Comparison of ENCODE assay signal across 1 cellular context in the genomic region with DNA sequence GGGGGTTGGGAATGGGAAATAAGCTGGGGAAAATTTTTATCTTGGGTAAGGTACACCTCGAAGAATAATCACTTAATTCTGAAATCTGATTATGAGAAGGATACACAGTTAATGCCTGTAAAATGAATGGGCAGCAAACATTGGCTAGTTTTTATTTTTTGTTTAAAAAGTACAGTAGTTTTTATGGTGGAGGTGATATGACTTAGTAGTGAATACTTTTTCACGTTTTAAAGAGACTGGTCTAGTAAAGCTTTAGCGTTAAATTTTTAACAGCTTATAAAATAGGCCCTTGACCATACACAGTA.
A peak's percentile ranks its signal among the peaks of the same experiment; 100 is the strongest.
TF ChIP-seq lines count a peak whose summit lies in the region.

No MANE protein-coding gene starts in this region.

TF ChIP-seq in K562, 482 proteins besides CTCF, POLR2A, EP300 and RAD21 (continued from another document and continues in another):
- TF ChIP-seq, protein P1, sequence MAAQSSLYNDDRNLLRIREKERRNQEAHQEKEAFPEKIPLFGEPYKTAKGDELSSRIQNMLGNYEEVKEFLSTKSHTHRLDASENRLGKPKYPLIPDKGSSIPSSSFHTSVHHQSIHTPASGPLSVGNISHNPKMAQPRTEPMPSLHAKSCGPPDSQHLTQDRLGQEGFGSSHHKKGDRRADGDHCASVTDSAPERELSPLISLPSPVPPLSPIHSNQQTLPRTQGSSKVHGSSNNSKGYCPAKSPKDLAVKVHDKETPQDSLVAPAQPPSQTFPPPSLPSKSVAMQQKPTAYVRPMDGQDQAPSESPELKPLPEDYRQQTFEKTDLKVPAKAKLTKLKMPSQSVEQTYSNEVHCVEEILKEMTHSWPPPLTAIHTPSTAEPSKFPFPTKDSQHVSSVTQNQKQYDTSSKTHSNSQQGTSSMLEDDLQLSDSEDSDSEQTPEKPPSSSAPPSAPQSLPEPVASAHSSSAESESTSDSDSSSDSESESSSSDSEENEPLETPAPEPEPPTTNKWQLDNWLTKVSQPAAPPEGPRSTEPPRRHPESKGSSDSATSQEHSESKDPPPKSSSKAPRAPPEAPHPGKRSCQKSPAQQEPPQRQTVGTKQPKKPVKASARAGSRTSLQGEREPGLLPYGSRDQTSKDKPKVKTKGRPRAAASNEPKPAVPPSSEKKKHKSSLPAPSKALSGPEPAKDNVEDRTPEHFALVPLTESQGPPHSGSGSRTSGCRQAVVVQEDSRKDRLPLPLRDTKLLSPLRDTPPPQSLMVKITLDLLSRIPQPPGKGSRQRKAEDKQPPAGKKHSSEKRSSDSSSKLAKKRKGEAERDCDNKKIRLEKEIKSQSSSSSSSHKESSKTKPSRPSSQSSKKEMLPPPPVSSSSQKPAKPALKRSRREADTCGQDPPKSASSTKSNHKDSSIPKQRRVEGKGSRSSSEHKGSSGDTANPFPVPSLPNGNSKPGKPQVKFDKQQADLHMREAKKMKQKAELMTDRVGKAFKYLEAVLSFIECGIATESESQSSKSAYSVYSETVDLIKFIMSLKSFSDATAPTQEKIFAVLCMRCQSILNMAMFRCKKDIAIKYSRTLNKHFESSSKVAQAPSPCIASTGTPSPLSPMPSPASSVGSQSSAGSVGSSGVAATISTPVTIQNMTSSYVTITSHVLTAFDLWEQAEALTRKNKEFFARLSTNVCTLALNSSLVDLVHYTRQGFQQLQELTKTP (IDR thresholded peaks at IDR 0.05; ENCODE audit: low read depth in 1 of 2, partially characterized antibody in 2 of 2): no peak
- TF ChIP-seq, protein P2, sequence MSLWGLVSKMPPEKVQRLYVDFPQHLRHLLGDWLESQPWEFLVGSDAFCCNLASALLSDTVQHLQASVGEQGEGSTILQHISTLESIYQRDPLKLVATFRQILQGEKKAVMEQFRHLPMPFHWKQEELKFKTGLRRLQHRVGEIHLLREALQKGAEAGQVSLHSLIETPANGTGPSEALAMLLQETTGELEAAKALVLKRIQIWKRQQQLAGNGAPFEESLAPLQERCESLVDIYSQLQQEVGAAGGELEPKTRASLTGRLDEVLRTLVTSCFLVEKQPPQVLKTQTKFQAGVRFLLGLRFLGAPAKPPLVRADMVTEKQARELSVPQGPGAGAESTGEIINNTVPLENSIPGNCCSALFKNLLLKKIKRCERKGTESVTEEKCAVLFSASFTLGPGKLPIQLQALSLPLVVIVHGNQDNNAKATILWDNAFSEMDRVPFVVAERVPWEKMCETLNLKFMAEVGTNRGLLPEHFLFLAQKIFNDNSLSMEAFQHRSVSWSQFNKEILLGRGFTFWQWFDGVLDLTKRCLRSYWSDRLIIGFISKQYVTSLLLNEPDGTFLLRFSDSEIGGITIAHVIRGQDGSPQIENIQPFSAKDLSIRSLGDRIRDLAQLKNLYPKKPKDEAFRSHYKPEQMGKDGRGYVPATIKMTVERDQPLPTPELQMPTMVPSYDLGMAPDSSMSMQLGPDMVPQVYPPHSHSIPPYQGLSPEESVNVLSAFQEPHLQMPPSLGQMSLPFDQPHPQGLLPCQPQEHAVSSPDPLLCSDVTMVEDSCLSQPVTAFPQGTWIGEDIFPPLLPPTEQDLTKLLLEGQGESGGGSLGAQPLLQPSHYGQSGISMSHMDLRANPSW (CRISPR knock-in tag; IDR thresholded peaks at IDR 0.05): no peak
- no peak for TF ChIP-seq SREBF2 (CRISPR knock-in tag; IDR thresholded peaks at IDR 0.05)
- TF ChIP-seq, protein P3, sequence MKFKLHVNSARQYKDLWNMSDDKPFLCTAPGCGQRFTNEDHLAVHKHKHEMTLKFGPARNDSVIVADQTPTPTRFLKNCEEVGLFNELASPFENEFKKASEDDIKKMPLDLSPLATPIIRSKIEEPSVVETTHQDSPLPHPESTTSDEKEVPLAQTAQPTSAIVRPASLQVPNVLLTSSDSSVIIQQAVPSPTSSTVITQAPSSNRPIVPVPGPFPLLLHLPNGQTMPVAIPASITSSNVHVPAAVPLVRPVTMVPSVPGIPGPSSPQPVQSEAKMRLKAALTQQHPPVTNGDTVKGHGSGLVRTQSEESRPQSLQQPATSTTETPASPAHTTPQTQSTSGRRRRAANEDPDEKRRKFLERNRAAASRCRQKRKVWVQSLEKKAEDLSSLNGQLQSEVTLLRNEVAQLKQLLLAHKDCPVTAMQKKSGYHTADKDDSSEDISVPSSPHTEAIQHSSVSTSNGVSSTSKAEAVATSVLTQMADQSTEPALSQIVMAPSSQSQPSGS (CRISPR knock-in tag; IDR thresholded peaks at IDR 0.05): no peak
- TF ChIP-seq, protein P4, sequence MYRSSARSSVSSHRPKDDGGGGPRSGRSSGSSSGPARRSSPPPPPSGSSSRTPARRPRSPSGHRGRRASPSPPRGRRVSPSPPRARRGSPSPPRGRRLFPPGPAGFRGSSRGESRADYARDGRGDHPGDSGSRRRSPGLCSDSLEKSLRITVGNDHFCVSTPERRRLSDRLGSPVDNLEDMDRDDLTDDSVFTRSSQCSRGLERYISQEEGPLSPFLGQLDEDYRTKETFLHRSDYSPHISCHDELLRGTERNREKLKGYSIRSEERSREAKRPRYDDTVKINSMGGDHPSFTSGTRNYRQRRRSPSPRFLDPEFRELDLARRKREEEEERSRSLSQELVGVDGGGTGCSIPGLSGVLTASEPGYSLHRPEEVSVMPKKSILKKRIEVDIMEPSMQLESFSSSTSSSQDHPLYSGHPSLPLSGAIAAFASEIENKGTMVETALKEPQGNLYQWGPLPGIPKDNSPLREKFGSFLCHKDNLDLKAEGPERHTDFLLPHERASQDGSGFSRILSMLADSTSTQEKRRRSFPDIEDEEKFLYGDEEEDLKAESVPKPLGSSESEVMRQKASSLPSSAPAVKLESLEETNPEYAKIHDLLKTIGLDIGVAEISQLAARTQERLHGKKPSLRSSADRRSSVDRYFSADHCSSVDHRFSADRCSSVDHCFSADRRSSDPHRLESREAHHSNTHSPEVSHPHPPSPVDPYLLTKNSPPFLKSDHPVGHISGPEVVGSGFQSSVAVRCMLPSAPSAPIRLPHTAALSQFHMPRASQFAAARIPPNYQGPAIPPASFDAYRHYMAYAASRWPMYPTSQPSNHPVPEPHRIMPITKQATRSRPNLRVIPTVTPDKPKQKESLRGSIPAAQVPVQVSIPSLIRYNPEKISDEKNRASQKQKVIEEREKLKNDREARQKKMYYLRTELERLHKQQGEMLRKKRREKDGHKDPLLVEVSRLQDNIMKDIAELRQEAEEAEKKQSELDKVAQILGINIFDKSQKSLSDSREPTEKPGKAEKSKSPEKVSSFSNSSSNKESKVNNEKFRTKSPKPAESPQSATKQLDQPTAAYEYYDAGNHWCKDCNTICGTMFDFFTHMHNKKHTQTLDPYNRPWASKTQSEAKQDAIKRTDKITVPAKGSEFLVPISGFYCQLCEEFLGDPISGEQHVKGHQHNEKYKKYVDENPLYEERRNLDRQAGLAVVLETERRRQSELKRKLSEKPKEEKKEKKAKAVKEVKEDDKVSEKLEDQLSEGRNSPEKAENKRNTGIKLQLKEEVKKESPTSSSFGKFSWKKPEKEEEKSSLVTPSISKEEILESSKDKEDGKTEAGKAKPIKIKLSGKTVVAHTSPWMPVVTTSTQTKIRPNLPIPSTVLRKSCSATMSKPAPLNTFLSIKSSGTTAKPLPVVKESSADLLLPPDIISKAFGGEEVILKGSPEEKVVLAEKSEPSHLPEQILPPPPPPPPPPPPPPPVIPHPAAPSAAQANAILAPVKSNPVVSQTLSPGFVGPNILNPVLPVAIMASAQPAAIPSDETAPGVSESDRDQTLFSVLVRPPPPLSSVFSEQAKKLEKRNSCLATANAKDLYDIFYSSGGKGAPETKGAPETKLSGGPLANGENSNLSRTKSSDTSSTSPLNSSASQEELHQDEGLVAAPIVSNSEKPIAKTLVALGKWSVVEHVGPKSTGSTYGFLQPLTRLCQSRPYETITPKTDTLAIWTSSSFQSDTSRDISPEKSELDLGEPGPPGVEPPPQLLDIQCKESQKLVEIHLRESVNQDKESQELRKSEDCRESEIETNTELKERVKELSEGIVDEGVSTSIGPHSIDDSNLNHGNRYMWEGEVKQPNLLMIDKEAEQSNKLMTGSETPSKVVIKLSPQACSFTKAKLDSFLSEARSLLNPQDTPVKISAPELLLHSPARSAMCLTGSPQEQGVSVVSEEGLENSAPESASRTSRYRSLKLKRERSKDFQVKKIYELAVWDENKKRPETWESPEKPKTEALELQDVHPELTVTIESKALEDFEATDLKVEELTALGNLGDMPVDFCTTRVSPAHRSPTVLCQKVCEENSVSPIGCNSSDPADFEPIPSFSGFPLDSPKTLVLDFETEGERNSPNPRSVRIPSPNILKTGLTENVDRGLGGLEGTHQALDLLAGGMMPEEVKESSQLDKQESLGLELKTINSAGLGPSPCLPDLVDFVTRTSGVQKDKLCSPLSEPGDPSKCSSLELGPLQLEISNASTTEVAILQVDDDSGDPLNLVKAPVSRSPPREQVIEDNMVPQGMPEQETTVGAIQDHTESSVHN (IDR thresholded peaks at IDR 0.05; ENCODE audit: borderline replicate concordance in 1 of 2, low read depth in 1 of 2): peak in 1 of 2 experiments; percentile 13; a peak in 1 of 4 replicates
- no peak; the same call in 1 of the 2 replicates for TF ChIP-seq DPF2 (IDR thresholded peaks at IDR 0.05)
- TF ChIP-seq, protein P5, sequence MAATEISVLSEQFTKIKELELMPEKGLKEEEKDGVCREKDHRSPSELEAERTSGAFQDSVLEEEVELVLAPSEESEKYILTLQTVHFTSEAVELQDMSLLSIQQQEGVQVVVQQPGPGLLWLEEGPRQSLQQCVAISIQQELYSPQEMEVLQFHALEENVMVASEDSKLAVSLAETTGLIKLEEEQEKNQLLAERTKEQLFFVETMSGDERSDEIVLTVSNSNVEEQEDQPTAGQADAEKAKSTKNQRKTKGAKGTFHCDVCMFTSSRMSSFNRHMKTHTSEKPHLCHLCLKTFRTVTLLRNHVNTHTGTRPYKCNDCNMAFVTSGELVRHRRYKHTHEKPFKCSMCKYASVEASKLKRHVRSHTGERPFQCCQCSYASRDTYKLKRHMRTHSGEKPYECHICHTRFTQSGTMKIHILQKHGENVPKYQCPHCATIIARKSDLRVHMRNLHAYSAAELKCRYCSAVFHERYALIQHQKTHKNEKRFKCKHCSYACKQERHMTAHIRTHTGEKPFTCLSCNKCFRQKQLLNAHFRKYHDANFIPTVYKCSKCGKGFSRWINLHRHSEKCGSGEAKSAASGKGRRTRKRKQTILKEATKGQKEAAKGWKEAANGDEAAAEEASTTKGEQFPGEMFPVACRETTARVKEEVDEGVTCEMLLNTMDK (IDR thresholded peaks at IDR 0.05; ENCODE audit: borderline replicate concordance, insufficient read depth, low read depth, low read length, poor library complexity, severe bottlenecking): no peak
- no peak for TF ChIP-seq TRIM24 (IDR thresholded peaks at IDR 0.05)
- 0 out of 2 replicates have a peak, but pooled peaks have one; percentile 15 for TF ChIP-seq ZNF175 (CRISPR knock-in tag; IDR thresholded peaks at IDR 0.05; ENCODE audit: low read depth)
- 0 out of 2 replicates have a peak, but pooled peaks have one; percentile 12 for TF ChIP-seq ARID2 (IDR thresholded peaks at IDR 0.05)
- TF ChIP-seq ZBTB7A (IDR thresholded peaks at IDR 0.05; ENCODE audit: borderline replicate concordance, control insufficient read depth, low read depth, low read length): no peak
- TF ChIP-seq CBX3 (IDR thresholded peaks at IDR 0.05; ENCODE audit: borderline replicate concordance in 1 of 2, low read length in 2 of 2): no peak
- TF ChIP-seq NFATC3 (IDR thresholded peaks at IDR 0.05): peak; percentile 4; the same call in 1 of the 2 replicates
- peak; percentile 71 for TF ChIP-seq CHD4 (IDR thresholded peaks at IDR 0.05; ENCODE audit: insufficient read depth, insufficient replicate concordance, low read depth, low read length, poor library complexity, severe bottlenecking)
- TF ChIP-seq, protein P6, sequence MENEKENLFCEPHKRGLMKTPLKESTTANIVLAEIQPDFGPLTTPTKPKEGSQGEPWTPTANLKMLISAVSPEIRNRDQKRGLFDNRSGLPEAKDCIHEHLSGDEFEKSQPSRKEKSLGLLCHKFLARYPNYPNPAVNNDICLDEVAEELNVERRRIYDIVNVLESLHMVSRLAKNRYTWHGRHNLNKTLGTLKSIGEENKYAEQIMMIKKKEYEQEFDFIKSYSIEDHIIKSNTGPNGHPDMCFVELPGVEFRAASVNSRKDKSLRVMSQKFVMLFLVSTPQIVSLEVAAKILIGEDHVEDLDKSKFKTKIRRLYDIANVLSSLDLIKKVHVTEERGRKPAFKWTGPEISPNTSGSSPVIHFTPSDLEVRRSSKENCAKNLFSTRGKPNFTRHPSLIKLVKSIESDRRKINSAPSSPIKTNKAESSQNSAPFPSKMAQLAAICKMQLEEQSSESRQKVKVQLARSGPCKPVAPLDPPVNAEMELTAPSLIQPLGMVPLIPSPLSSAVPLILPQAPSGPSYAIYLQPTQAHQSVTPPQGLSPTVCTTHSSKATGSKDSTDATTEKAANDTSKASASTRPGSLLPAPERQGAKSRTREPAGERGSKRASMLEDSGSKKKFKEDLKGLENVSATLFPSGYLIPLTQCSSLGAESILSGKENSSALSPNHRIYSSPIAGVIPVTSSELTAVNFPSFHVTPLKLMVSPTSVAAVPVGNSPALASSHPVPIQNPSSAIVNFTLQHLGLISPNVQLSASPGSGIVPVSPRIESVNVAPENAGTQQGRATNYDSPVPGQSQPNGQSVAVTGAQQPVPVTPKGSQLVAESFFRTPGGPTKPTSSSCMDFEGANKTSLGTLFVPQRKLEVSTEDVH (IDR thresholded peaks at IDR 0.05; ENCODE audit: low read depth, partially characterized antibody): peak; percentile 38
- no peak for TF ChIP-seq WHSC1 (IDR thresholded peaks at IDR 0.05; ENCODE audit: low read length)
- no peak for TF ChIP-seq CEBPG (CRISPR knock-in tag; IDR thresholded peaks at IDR 0.05)
- TF ChIP-seq CEBPG (tag; conservative IDR thresholded peaks at IDR 0.05 in 1 of 2, IDR thresholded peaks at IDR 0.05 in 1 of 2): peak in 1 of 2 experiments; percentile 66; a peak in 2 of 4 replicates
- TF ChIP-seq, protein P7, sequence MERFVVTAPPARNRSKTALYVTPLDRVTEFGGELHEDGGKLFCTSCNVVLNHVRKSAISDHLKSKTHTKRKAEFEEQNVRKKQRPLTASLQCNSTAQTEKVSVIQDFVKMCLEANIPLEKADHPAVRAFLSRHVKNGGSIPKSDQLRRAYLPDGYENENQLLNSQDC (CRISPR knock-in tag; IDR thresholded peaks at IDR 0.05): no peak
- TF ChIP-seq, protein P8, sequence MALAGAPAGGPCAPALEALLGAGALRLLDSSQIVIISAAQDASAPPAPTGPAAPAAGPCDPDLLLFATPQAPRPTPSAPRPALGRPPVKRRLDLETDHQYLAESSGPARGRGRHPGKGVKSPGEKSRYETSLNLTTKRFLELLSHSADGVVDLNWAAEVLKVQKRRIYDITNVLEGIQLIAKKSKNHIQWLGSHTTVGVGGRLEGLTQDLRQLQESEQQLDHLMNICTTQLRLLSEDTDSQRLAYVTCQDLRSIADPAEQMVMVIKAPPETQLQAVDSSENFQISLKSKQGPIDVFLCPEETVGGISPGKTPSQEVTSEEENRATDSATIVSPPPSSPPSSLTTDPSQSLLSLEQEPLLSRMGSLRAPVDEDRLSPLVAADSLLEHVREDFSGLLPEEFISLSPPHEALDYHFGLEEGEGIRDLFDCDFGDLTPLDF (CRISPR knock-in tag; IDR thresholded peaks at IDR 0.05): no peak
- no peak for TF ChIP-seq FOS (IDR thresholded peaks at IDR 0.05; ENCODE audit: extremely low read depth, insufficient read length)
- no peak for TF ChIP-seq YBX1 (IDR thresholded peaks at IDR 0.05)
- TF ChIP-seq HCFC1 (IDR thresholded peaks at IDR 0.05; ENCODE audit: low read depth, low read length): no peak
- TF ChIP-seq NRF1 (conservative IDR thresholded peaks at IDR 0.05 in 1 of 2, IDR thresholded peaks at IDR 0.05 in 1 of 2): peak in 1 of 2 experiments; percentile 19; a peak in 1 of 4 replicates
